Comparison of ENCODE assay signal across 19 cellular contexts in genomic region chr3:119149484-119149883, GRCh38. TPM values are rescaled to one million over a fixed set of nuclear protein-coding genes. Genes with fewer than 3 reads are reported as not detected.
A peak's percentile ranks its signal among the peaks of the same experiment; 100 is the strongest.
DNase-seq lines count a peak whose midpoint lies in the region; ATAC-seq and TF ChIP-seq lines count a peak whose summit lies in the region.
"Had no signal": no experiment of that assay in that cellular context is flagged by ENCODE, and none has a peak within 500 bp of the region (broad histone marks: within the 10 kb centered on the region; RNA-seq: fewer than 3 reads in every experiment).

No MANE protein-coding gene starts in this region.

- H3K27me3 Mint-ChIP-seq in activated T-cell treated with anti-CD3 and anti-CD28 coated beads, Interleukin-2, amount 50 U/mL, for 72 hours (ENCODE audit: low read depth), result no peaks in the 10 kb centered on the region

- peaks cover 7% of the 10 kb centered on the region for H3K4me1 Mint-ChIP-seq in activated T-cell treated with anti-CD3 and anti-CD28 coated beads, Interleukin-2, amount 50 U/mL, for 72 hours (ENCODE audit: low read depth)
- H3K4me1 Mint-ChIP-seq: activated B cell treated with CpG ODN at 0.5 μM for 24 hours; activated naive CD8-positive, alpha-beta T cell treated with anti-CD3 and anti-CD28 coated beads, Interleukin-2, amount 10 ng/mL, durations not matched to agents 7 days and 5 days had no signal

- peaks cover 8% of the 10 kb centered on the region in 2 donors for H3K36me3 Mint-ChIP-seq in activated T-cell treated with anti-CD3 and anti-CD28 coated beads, Interleukin-2, amount 50 U/mL, for 72 hours (ENCODE audit: insufficient read depth in 2 of 2)

- H3K27ac Mint-ChIP-seq in activated T-cell treated with anti-CD3 and anti-CD28 coated beads, Interleukin-2, amount 50 U/mL, for 72 hours, result no peak overlapping the region
- H3K27ac Mint-ChIP-seq: activated B cell treated with CpG ODN at 0.5 μM for 24 hours; activated naive CD8-positive, alpha-beta T cell treated with anti-CD3 and anti-CD28 coated beads, Interleukin-2, amount 10 ng/mL, durations not matched to agents 7 days and 5 days; natural killer cell treated with Interleukin-12 subunit alpha and Interleukin-12 subunit beta and Interleukin-15 and Interleukin-18, amount 100 ng/mL, for 72 hours had no signal

- in situ Hi-C loops in GM13977 (cut with MboI; ENCODE audit: low pct_unique_long_range_greater_than_20kb, low sequenced_read_pairs, unreplicated experiment), result loop anchor here (25.0 kb wide), 1 partner anchor 538 kb away; the partner anchor contains the start of gene COX17

- H3K4me3 ChIP-seq in epithelial cell of esophagus (ENCODE audit: low read length), result no peak overlapping the region
- H3K4me3 ChIP-seq: coronary artery, esophagus muscularis mucosa, lower lobe of right lung had no signal

- peak; percentile 61 to 78 for ATAC-seq in activated T-cell treated with anti-CD3 and anti-CD28 coated beads, Interleukin-2, amount 50 U/mL, for 72 hours (replicated peaks in 1 of 2)
- no peak for ATAC-seq in HG03565 (IDR thresholded peaks at IDR 0.05; ENCODE audit: unreplicated experiment)
- ATAC-seq: lower lobe of right lung had no signal

- DNase-seq in activated T-cell treated with anti-CD3 and anti-CD28 coated beads, Interleukin-2, amount 50 U/mL, for 72 hours, result no peak
- no peak for DNase-seq in activated T-cell treated with anti-CD3 and anti-CD28 coated beads, Interleukin-2, amount 50 U/mL, for 48 hours
- DNase-seq in RKO (ENCODE audit: low spot score) (peak; percentile 22), epithelial cell of esophagus (ENCODE audit: low read depth) (peak; percentile 54), stromal cell of bone marrow (ENCODE audit: low read depth) (peak; percentile 14), GM13977 (ENCODE audit: low spot score) (no peak)
- no peak for DNase-seq in stimulated activated CD8-positive, alpha-beta memory T cell treated with anti-CD3 and anti-CD28 coated beads, Interleukin-4, amount 100 ng/mL, for 48 hours
- DNase-seq: activated B cell treated with CpG ODN at 0.5 μM for 24 hours; activated naive CD8-positive, alpha-beta T cell treated with anti-CD3 and anti-CD28 coated beads, Interleukin-2, amount 10 ng/mL, durations not matched to agents 7 days and 5 days; lower lobe of right lung; NCI-H2081; NCI-H82 had no signal

- no peak overlapping the region for H3K4me3 Mint-ChIP-seq in activated T-cell treated with anti-CD3 and anti-CD28 coated beads, Interleukin-2, amount 50 U/mL, for 72 hours
- H3K4me3 Mint-ChIP-seq: activated B cell treated with CpG ODN at 0.5 μM for 24 hours; activated naive CD8-positive, alpha-beta T cell treated with anti-CD3 and anti-CD28 coated beads, Interleukin-2, amount 10 ng/mL, durations not matched to agents 7 days and 5 days; natural killer cell treated with Interleukin-12 subunit alpha and Interleukin-12 subunit beta and Interleukin-15 and Interleukin-18, amount 100 ng/mL, for 72 hours had no signal

- H3K9me3 Mint-ChIP-seq in activated T-cell treated with anti-CD3 and anti-CD28 coated beads, Interleukin-2, amount 50 U/mL, for 72 hours, result peaks cover 7 to 8% of the 10 kb centered on the region in 2 donors

- no peak for TF ChIP-seq CTCF in epithelial cell of esophagus (IDR thresholded peaks at IDR 0.05; ENCODE audit: insufficient read depth, low read depth, low read length, missing control alignments)
- TF ChIP-seq CTCF in GM13977 (IDR thresholded peaks at IDR 0.05; ENCODE audit: extremely low read depth, insufficient read depth, missing control alignments), result no peak

RNA-seq across cellular contexts. Expression of gene TEX55, which starts 3.5 kb away (rescaled TPM):
- total RNA-seq in activated T-cell treated with anti-CD3 and anti-CD28 coated beads, Interleukin-2, amount 50 U/mL, for 72 hours, result not detected
- total RNA-seq: A673; activated B cell treated with CpG ODN at 0.5 μM for 24 hours; activated naive CD8-positive, alpha-beta T cell treated with anti-CD3 and anti-CD28 coated beads, Interleukin-2, amount 10 ng/mL, durations not matched to agents 7 days and 5 days; esophagus muscularis mucosa; lower lobe of right lung; natural killer cell treated with Interleukin-12 subunit alpha and Interleukin-12 subunit beta and Interleukin-15 and Interleukin-18, amount 100 ng/mL, for 72 hours; pulmonary artery endothelial cell; temporal lobe had no signal

RNA-seq across cellular contexts. Expression of gene UPK1B, which starts 23.9 kb away (rescaled TPM):
- total RNA-seq in activated T-cell treated with anti-CD3 and anti-CD28 coated beads, Interleukin-2, amount 50 U/mL, for 72 hours, result not detected
- total RNA-seq: A673; activated B cell treated with CpG ODN at 0.5 μM for 24 hours; activated naive CD8-positive, alpha-beta T cell treated with anti-CD3 and anti-CD28 coated beads, Interleukin-2, amount 10 ng/mL, durations not matched to agents 7 days and 5 days; esophagus muscularis mucosa; lower lobe of right lung; natural killer cell treated with Interleukin-12 subunit alpha and Interleukin-12 subunit beta and Interleukin-15 and Interleukin-18, amount 100 ng/mL, for 72 hours; pulmonary artery endothelial cell had no signal

Comparison
In these comparisons a context has a peak if more than half of its experiments do, and no peak if none do; other contexts are left out.
1. DNase-seq: peak in RKO (single experiment), epithelial cell of esophagus (single experiment) and stromal cell of bone marrow (single experiment); none in activated T-cell treated with anti-CD3 and anti-CD28 coated beads, Interleukin-2, amount 50 U/mL, for 72 hours (0 of 2), activated T-cell treated with anti-CD3 and anti-CD28 coated beads, Interleukin-2, amount 50 U/mL, for 48 hours (0 of 2), stimulated activated CD8-positive, alpha-beta memory T cell treated with anti-CD3 and anti-CD28 coated beads, Interleukin-4, amount 100 ng/mL, for 48 hours (single experiment) and GM13977 (single experiment).